In genomic region chr1:117368116-117369108, GRCh38 we compare ENCODE assay signal across 1 cellular context.
A peak's percentile ranks its signal among the peaks of the same experiment; 100 is the strongest.
TF ChIP-seq lines count a peak whose summit lies in the region.

No MANE protein-coding gene starts in this region.

TF ChIP-seq in HEK293, 187 proteins besides CTCF, POLR2A, EP300 and RAD21 (continued from another document):
- TF ChIP-seq ZNF645 (tag by site-specific recombination; IDR thresholded peaks at IDR 0.05) (no peak), ZNF561 (tag by site-specific recombination; IDR thresholded peaks at IDR 0.05; ENCODE audit: borderline replicate concordance) (0 out of 2 replicates have a peak, but pooled peaks have one; percentile 15), ZNF600 (tag by site-specific recombination; IDR thresholded peaks at IDR 0.05) (peak; percentile 51; the same call in 1 of the 2 replicates), ZFP37 (tag by site-specific recombination; IDR thresholded peaks at IDR 0.05) (peak; percentile 43; the same call in 1 of the 2 replicates), GLIS2 (tag by site-specific recombination; IDR thresholded peaks at IDR 0.05) (no peak), ZNF23 (tag by site-specific recombination; IDR thresholded peaks at IDR 0.05; ENCODE audit: borderline replicate concordance) (no peak), ZSCAN16 (tag by site-specific recombination; IDR thresholded peaks at IDR 0.05) (no peak), ZNF133 (tag by site-specific recombination; IDR thresholded peaks at IDR 0.05) (no peak), ZNF660 (tag by site-specific recombination; IDR thresholded peaks at IDR 0.05) (no peak), ZSCAN23 (tag by site-specific recombination; IDR thresholded peaks at IDR 0.05) (no peak), ZNF560 (tag by site-specific recombination; IDR thresholded peaks at IDR 0.05; ENCODE audit: borderline replicate concordance) (no peak), SP2 (tag by site-specific recombination; IDR thresholded peaks at IDR 0.05) (no peak), SP3 (tag by site-specific recombination; IDR thresholded peaks at IDR 0.05) (no peak), ZNF138 (tag by site-specific recombination; IDR thresholded peaks at IDR 0.05; ENCODE audit: borderline replicate concordance) (no peak), ZNF792 (tag by site-specific recombination; IDR thresholded peaks at IDR 0.05) (no peak), ZNF768 (tag by site-specific recombination; IDR thresholded peaks at IDR 0.05) (no peak), ZBTB6 (tag by site-specific recombination; IDR thresholded peaks at IDR 0.05) (no peak)
